15 cellular contexts compared by ENCODE assay signal in the genomic region with DNA sequence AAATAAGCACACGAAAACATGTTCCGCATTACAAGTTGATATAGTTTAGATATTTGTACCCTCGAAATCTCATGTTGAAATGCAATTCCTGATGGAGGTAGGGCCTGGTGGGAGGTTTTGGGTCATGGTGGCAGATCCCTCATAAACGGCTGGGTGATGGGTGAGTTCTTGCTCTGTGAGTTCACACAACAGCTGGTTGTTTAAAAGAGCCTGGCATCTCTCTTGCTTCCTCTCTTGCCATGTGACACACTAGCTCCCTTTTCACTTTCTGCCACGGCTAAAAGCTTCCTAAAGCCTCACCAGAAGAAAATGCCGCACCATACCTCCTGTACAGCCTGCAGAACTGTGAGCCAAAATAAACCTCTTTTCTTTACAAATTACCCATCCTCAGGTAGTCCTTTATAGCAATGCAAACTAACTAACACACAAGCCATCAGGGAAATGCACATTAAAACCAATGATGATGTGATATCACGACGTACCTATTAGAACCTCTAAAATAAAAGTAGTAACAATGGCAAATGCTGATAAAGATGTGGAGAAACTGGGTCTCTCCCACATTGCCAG.
DNase-seq lines count a peak whose midpoint lies in the region; ATAC-seq, FAIRE-seq and TF ChIP-seq lines count a peak whose summit lies in the region.
"Had no signal": no experiment of that assay in that cellular context is flagged by ENCODE, and none has a peak within 500 bp of the region (broad histone marks: within the 10 kb centered on the region; RNA-seq: fewer than 3 reads in every experiment).

No MANE protein-coding gene starts in this region.

- intact Hi-C loops in PC-3 (cut with micrococcal nuclease): no loop called here
- intact Hi-C loops in esophagus squamous epithelium (cut with DNase I): no loop called here

- H3K4me3 ChIP-seq in ACC112 (ENCODE audit: low read depth, low read length) (no peak overlapping the region), PC-3 (ENCODE audit: low read length) (no peak overlapping the region), esophagus squamous epithelium (no peak overlapping the region), osteoblast (ENCODE audit: insufficient read depth, low read length) (no peak overlapping the region)
- H3K4me3 ChIP-seq: GM23338 had no signal

- no peaks in the 10 kb centered on the region for H4K20me1 ChIP-seq in PC-3 (ENCODE audit: low read length)
- no peaks in the 10 kb centered on the region for H4K20me1 ChIP-seq in osteoblast (ENCODE audit: insufficient read depth, low read length)

- BruUV-seq in PC-3 (replicated peaks; lab: Mats Ljungman, UMichigan): no TSS peak

- no peak for DNase-seq in PC-3
- DNase-seq in esophagus squamous epithelium (lab: John Stamatoyannopoulos, UW): no peak
- no peak for DNase-seq in osteoblast (ENCODE audit: insufficient read length, low spot score, missing footprints)
- DNase-seq in cerebellum (ENCODE audit: low spot score): no peak
- DNase-seq in activated T-cell treated with anti-CD3 and anti-CD28 coated beads for 4 hours: no peak
- DNase-seq in urothelium cell line (ENCODE audit: low spot score): no peak
- DNase-seq: Caco-2; CD8-positive, alpha-beta T cell; DND-41; GDM1; H7 had no signal

- H3K9me2 ChIP-seq in PC-3 (replicated peaks; ENCODE audit: low read length): no peaks in the 10 kb centered on the region

- TF ChIP-seq CTCF in PC-3 (conservative IDR thresholded peaks at IDR 0.05; ENCODE audit: low read depth, low read length): no peak
- TF ChIP-seq CTCF in esophagus squamous epithelium (IDR thresholded peaks at IDR 0.05): no peak
- no peak for TF ChIP-seq CTCF in osteoblast (IDR thresholded peaks at IDR 0.05; ENCODE audit: extremely low read depth, low read depth, low read length)

- CTCF ChIA-PET in PC-3 (lab: Charles Lee): no interaction called here

- H3K9ac ChIP-seq in PC-3 (ENCODE audit: low read length): no peak overlapping the region

- no peaks in the 10 kb centered on the region for H3K9me3 ChIP-seq in PC-3 (ENCODE audit: low read length)
- peaks cover 0 to 16% (median 5%) of the 10 kb centered on the region in 3 donors for H3K9me3 ChIP-seq in esophagus squamous epithelium
- no peaks in the 10 kb centered on the region for H3K9me3 ChIP-seq in osteoblast (ENCODE audit: low read depth, low read length)
- H3K9me3 ChIP-seq: Caco-2 had no signal

- H3K79me2 ChIP-seq in ACC112 (ENCODE audit: control insufficient read depth, insufficient read depth, low read length, unreplicated experiment) (no peaks in the 10 kb centered on the region), PC-3 (ENCODE audit: low read length) (no peaks in the 10 kb centered on the region), osteoblast (ENCODE audit: insufficient read depth, low read length) (no peaks in the 10 kb centered on the region)

- 87 to 90% methylated on average over 8 of the region's 8 CpGs for WGBS in esophagus squamous epithelium, 2 donors

- ATAC-seq in PC-3: no peak
- ATAC-seq: CD8-positive, alpha-beta T cell; GM23338 had no signal

- no peak for TF ChIP-seq POLR2A in esophagus squamous epithelium (IDR thresholded peaks at IDR 0.05)

- H3K27ac ChIP-seq in ACC112 (ENCODE audit: low read depth, low read length) (peak overlapping the region; percentile 61; the same call in 1 of the 2 replicates), PC-3 (ENCODE audit: low read length) (peak overlapping the region; percentile 67), esophagus squamous epithelium (peak overlapping the region; percentile 25 to 80 (median 70)), osteoblast (ENCODE audit: low read depth, low read length) (peak overlapping the region; percentile 65)

- POLR2A ChIA-PET in PC-3 (lab: Charles Lee; ENCODE audit: unreplicated experiment): no interaction called here

- H3K27me3 ChIP-seq in ACC112 (ENCODE audit: insufficient read depth, low read length): no peaks in the 10 kb centered on the region
- no peaks in the 10 kb centered on the region for H3K27me3 ChIP-seq in PC-3 (ENCODE audit: low read length)
- no peaks in the 10 kb centered on the region for H3K27me3 ChIP-seq in esophagus squamous epithelium
- no peaks in the 10 kb centered on the region for H3K27me3 ChIP-seq in osteoblast (ENCODE audit: insufficient read depth, low read length)

- H3K36me3 ChIP-seq in ACC112 (ENCODE audit: insufficient read depth, low read length): no peaks in the 10 kb centered on the region
- no peaks in the 10 kb centered on the region for H3K36me3 ChIP-seq in PC-3 (ENCODE audit: low read depth, low read length)
- H3K36me3 ChIP-seq in esophagus squamous epithelium: no peaks in the 10 kb centered on the region
- H3K36me3 ChIP-seq in osteoblast (ENCODE audit: insufficient read depth, low read length): no peaks in the 10 kb centered on the region

- FAIRE-seq in urothelium cell line (lab: Jason Lieb, UNC): no peak
- FAIRE-seq: A204.1, GM12892 had no signal

- no peak overlapping the region for H3K4me2 ChIP-seq in PC-3 (ENCODE audit: low read length)
- no peak overlapping the region for H3K4me2 ChIP-seq in osteoblast (ENCODE audit: insufficient read depth, low read length)
- H3K4me2 ChIP-seq: GM23338 had no signal

- H3F3A ChIP-seq in PC-3 (ENCODE audit: low read length, unreplicated experiment): no peaks in the 10 kb centered on the region

- H3K4me1 ChIP-seq in ACC112 (ENCODE audit: control insufficient read depth, insufficient read depth, low read length, unreplicated experiment) (peaks cover 20% of the 10 kb centered on the region), PC-3 (ENCODE audit: insufficient read depth, low read length) (peaks cover 20% of the 10 kb centered on the region), esophagus squamous epithelium (peaks cover 16 to 55% (median 19%) of the 10 kb centered on the region in 3 donors), osteoblast (ENCODE audit: insufficient read depth, low read length) (peaks cover 21% of the 10 kb centered on the region)

- H2AFZ ChIP-seq in ACC112 (ENCODE audit: low read length, unreplicated experiment) (no peak overlapping the region), PC-3 (ENCODE audit: low read length) (no peak overlapping the region), osteoblast (ENCODE audit: low read length) (no peak overlapping the region)
- H2AFZ ChIP-seq: GM23338 had no signal
